ENCODE assay signal across 9 cellular contexts in genomic region chr4:8871417-8872401, GRCh38. TPM values are rescaled to one million over a fixed set of nuclear protein-coding genes. Genes with fewer than 3 reads are reported as not detected.
DNase-seq lines count a peak whose midpoint lies in the region; ATAC-seq, FAIRE-seq and TF ChIP-seq lines count a peak whose summit lies in the region.
"Had no signal": no experiment of that assay in that cellular context is flagged by ENCODE, and none has a peak within 500 bp of the region (broad histone marks: within the 10 kb centered on the region; RNA-seq: fewer than 3 reads in every experiment).

Gene HMX1, minus strand, starts transcription at chr4:8871839. Its CDS starts 225 bp downstream, at chr4:8871614.

- BruUV-seq in endothelial cell of umbilical vein (replicated peaks; lab: Mats Ljungman, UMichigan), result no TSS peak

- dilution Hi-C loops in endothelial cell of umbilical vein (cut with MboI; ENCODE audit: extremely low pct_ligation_motif_present, low sequenced_read_pairs), result no loop called here

- H2AFZ ChIP-seq in endothelial cell of umbilical vein (ENCODE audit: low read depth, low read length), result no peak within 1 kb of the TSS

- H3K79me2 ChIP-seq in endothelial cell of umbilical vein (ENCODE audit: control insufficient read depth, insufficient read depth, low read length), result no peaks in the 10 kb centered on the region

- no peaks in the 10 kb centered on the region for H3K4me1 ChIP-seq in endothelial cell of umbilical vein (ENCODE audit: control insufficient read depth, extremely low read depth, insufficient read depth, low read length)

- H3K36me3 Mint-ChIP-seq in neural crest cell (ENCODE audit: low read depth), result peaks cover 2% of the 10 kb centered on the region
- no peaks in the 10 kb centered on the region for H3K36me3 Mint-ChIP-seq in effector memory CD8-positive, alpha-beta T cell (ENCODE audit: insufficient read depth)

- no peak within 1 kb of the TSS for H3K27ac ChIP-seq in endothelial cell of umbilical vein (ENCODE audit: insufficient read depth, low read depth, low read length)

- no peaks in the 10 kb centered on the region for H3K9me3 Mint-ChIP-seq in neural crest cell
- H3K9me3 Mint-ChIP-seq in effector memory CD8-positive, alpha-beta T cell, result no peaks in the 10 kb centered on the region

- TF ChIP-seq CTCF in endothelial cell of umbilical vein (IDR thresholded peaks at IDR 0.05; ENCODE audit: extremely low read depth in 1 of 2, insufficient read depth in 1 of 2, low read depth in 1 of 2, low read length in 2 of 2) (no peak), neural crest cell (conservative IDR thresholded peaks at IDR 0.05) (no peak)

- no peak within 1 kb of the TSS for H3K9ac ChIP-seq in endothelial cell of umbilical vein (replicated peaks; ENCODE audit: extremely low read depth, insufficient read depth, low read length)

- no peak within 1 kb of the TSS for H3K4me3 ChIP-seq in endothelial cell of umbilical vein (replicated peaks in 1 of 3; ENCODE audit: insufficient read depth in 1 of 3, low read depth in 1 of 3, low read length in 3 of 3)

- no peak within 1 kb of the TSS for H3K4me2 ChIP-seq in endothelial cell of umbilical vein (ENCODE audit: insufficient read depth, low read length)

- H3K27me3 ChIP-seq in endothelial cell of umbilical vein (ENCODE audit: control insufficient read depth in 2 of 2, insufficient read depth in 2 of 2, low read length in 2 of 2), result peaks cover 75 to 92% of the 10 kb centered on the region in 2 experiments

- ATAC-seq in effector memory CD8-positive, alpha-beta T cell (replicated peaks), result no peak
- ATAC-seq in GM19328 (IDR thresholded peaks at IDR 0.05; ENCODE audit: unreplicated experiment), result no peak

- H3K36me3 ChIP-seq in endothelial cell of umbilical vein (ENCODE audit: control insufficient read depth in 2 of 2, extremely low read depth in 1 of 2, insufficient read depth in 2 of 2, low read length in 2 of 2), result no peaks in the 10 kb centered on the region

- peak within 1 kb of the TSS; percentile 79 for H3K4me3 Mint-ChIP-seq in neural crest cell
- H3K4me3 Mint-ChIP-seq in effector memory CD8-positive, alpha-beta T cell, result no peak within 1 kb of the TSS

- intact Hi-C loops in endothelial cell of umbilical vein (cut with micrococcal nuclease), result no loop called here

- TF ChIP-seq POLR2A in endothelial cell of umbilical vein (IDR thresholded peaks at IDR 0.05; ENCODE audit: low read depth, low read length) (no peak), H54 (IDR thresholded peaks at IDR 0.05; ENCODE audit: low read depth, low read length) (no peak)

- no peaks in the 10 kb centered on the region for H3K9me3 ChIP-seq in endothelial cell of umbilical vein (replicated peaks; ENCODE audit: control insufficient read depth, insufficient read depth, low read length)

- FAIRE-seq in endothelial cell of umbilical vein (lab: Jason Lieb, UNC) (no peak), H54 (lab: Jason Lieb, UNC) (no peak)

- no peak within 1 kb of the TSS for H3K27ac Mint-ChIP-seq in neural crest cell (ENCODE audit: unreplicated experiment)
- no peak within 1 kb of the TSS for H3K27ac Mint-ChIP-seq in effector memory CD8-positive, alpha-beta T cell

- peaks cover 11% of the 10 kb centered on the region for H3K4me1 Mint-ChIP-seq in neural crest cell
- peaks cover 9% of the 10 kb centered on the region in 2 donors for H3K4me1 Mint-ChIP-seq in effector memory CD8-positive, alpha-beta T cell (ENCODE audit: low read depth in 2 of 2)

- no peaks in the 10 kb centered on the region for H4K20me1 ChIP-seq in endothelial cell of umbilical vein (replicated peaks; ENCODE audit: control insufficient read depth, extremely low read depth, insufficient read depth, low read length)

- no peaks in the 10 kb centered on the region for H3K9me1 ChIP-seq in endothelial cell of umbilical vein (replicated peaks; ENCODE audit: control insufficient read depth, extremely low read depth, insufficient read depth, low read length)

- H3K27me3 Mint-ChIP-seq in neural crest cell (ENCODE audit: low read depth), result peaks cover 86% of the 10 kb centered on the region
- H3K27me3 Mint-ChIP-seq in effector memory CD8-positive, alpha-beta T cell, result peaks cover 56 to 86% of the 10 kb centered on the region in 2 donors

- POLR2A ChIA-PET in endothelial cell of umbilical vein (lab: Charles Lee), result no interaction called here

- CTCF ChIA-PET in endothelial cell of umbilical vein (lab: Charles Lee), result interaction anchor here (0.9 kb wide), 1 partner anchor 24 kb away, joined by 3 read pairs; no protein-coding TSS in a partner anchor

- peak; percentile 50 for DNase-seq in DMS 273 treated with DMSO at 0.1 percent for 48 hours (lab: John Stamatoyannopoulos, UW)
- peak; percentile 62 for DNase-seq in NCI-H1048 (lab: John Stamatoyannopoulos, UW)
- DNase-seq in endothelial cell of umbilical vein (ENCODE audit: low read depth, low spot score), result no peak
- DNase-seq in neural crest cell (ENCODE audit: low read depth, low spot score), result peak; percentile 63
- no peak for DNase-seq in effector memory CD8-positive, alpha-beta T cell
- no peak for DNase-seq in SHP77 (lab: John Stamatoyannopoulos, UW)
- no peak for DNase-seq in H54 (ENCODE audit: insufficient read length, low spot score)
- DNase-seq: DND-41 had no signal

TF ChIP-seq in endothelial cell of umbilical vein, 7 proteins besides CTCF, POLR2A, EP300 and RAD21:
- TF ChIP-seq FOS (IDR thresholded peaks at IDR 0.05; ENCODE audit: borderline replicate concordance, insufficient read depth, low read length) (no peak), EZH2 (IDR thresholded peaks at IDR 0.05; ENCODE audit: borderline replicate concordance, low read depth, low read length, severe bottlenecking) (peak; percentile 79)

RNA-seq across cellular contexts. Expression of gene HMX1, which starts in this region (rescaled TPM):
- total RNA-seq in endothelial cell of umbilical vein, result not detected in 2 replicates
- polyA plus RNA-seq in endothelial cell of umbilical vein, result not detected in 2 replicates
- not detected in 2 replicates for polyA plus RNA-seq in endothelial cell of umbilical vein (2011; cell fraction: cytosol; rRNA removed)
- not detected in 2 replicates for polyA plus RNA-seq in endothelial cell of umbilical vein (2011; cell fraction: nucleus; rRNA removed)
- polyA plus RNA-seq in endothelial cell of umbilical vein (2012), result not detected in 2 replicates
- not detected in 2 replicates for polyA minus RNA-seq in endothelial cell of umbilical vein
- not detected for polyA minus RNA-seq in endothelial cell of umbilical vein (2011; cell fraction: cytosol; rRNA and poly(A)+ RNA removed)
- not detected in 2 replicates for polyA minus RNA-seq in endothelial cell of umbilical vein (2011; cell fraction: nucleus; rRNA and poly(A)+ RNA removed)
- total RNA-seq in neural crest cell, result 0.91 and 1.1 TPM in 2 replicates

Comparison
In these comparisons a context has a peak if more than half of its experiments do, and no peak if none do; other contexts are left out.
1. DNase-seq: peak in DMS 273 treated with DMSO at 0.1 percent for 48 hours (single experiment), NCI-H1048 (single experiment) and neural crest cell (single experiment); none in endothelial cell of umbilical vein (single experiment), effector memory CD8-positive, alpha-beta T cell (0 of 3), SHP77 (0 of 2) and H54 (single experiment).